ENCODE assay signal across 8 cellular contexts in the genomic region with DNA sequence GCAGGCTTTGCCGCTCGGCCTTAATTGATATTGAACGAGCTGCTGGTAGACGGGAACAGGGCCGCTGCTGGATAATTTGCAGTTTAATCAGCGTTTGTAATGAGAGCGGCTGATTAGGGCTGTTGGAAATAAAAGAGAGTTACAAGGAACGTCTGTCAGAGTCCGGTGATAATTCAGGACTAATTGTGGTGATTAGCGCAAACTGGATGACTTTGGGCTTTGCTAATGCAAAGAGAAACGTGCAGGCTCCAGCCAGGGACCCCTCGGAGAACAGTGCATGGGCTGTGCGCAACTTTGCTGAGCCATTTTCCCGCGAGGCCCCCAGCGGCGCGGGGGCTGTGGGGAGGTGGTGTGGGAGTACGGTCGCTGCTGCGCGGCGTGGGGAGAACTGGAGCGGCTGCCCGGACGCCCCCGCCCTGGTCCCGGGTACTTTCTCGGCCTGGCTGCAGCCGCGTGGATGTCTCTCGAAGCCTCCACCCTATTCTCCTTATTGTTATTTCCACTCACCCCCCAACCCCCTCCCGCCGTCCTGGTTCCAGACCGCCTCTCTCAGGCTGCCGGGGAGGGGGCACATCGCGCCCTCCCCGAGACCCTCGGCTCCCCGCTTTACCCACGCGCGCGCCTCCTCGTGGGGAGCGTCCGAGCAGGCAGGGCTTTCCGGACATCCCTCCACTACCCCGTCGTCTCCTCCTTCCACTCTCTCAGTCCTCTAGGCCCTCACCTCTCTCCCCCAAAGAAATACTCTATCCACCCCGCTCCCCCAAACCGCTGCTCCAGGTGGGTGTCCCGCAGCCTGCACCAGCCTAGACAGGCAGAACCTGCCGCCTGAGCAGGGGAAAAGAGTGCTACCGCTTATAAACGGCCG.
DNase-seq lines count a peak whose midpoint lies in the region; ATAC-seq and TF ChIP-seq lines count a peak whose summit lies in the region.

No MANE protein-coding gene starts in this region.

- H3K4me3 ChIP-seq in WERI-Rb-1 (ENCODE audit: low read depth, low read length) (no peak overlapping the region), psoas muscle (peak overlapping the region; percentile 54)

- H3K27me3 ChIP-seq in WERI-Rb-1 (ENCODE audit: insufficient read depth, low read depth, severe bottlenecking) (no peaks in the 10 kb centered on the region), psoas muscle (ENCODE audit: insufficient read depth in 3 of 3, low read length in 2 of 3) (peaks cover 0 to 9% (median 0%) of the 10 kb centered on the region in 3 donors)

- CTCF ChIA-PET in RWPE1 (lab: Yijun Ruan, JAX) = interaction anchor here (0.5 to 0.8 kb wide), 3 partner anchors 53 to 576 kb away, joined by 4 to 7 read pairs (median 5); no protein-coding TSS in a partner anchor

- peak; percentile 5 for DNase-seq in EL
- no peak for DNase-seq in WERI-Rb-1
- DNase-seq in head of caudate nucleus = peak in 31 of 42 donors; percentile 16 to 71 (median 36)
- peak in 1 of 2 donors; percentile 20 for DNase-seq in psoas muscle
- no peak for DNase-seq in stimulated activated CD4-positive, alpha-beta T cell treated with anti-CD3 and anti-CD28 coated beads, Interleukin-4, amount 100 ng/mL, for 4 hours
- DNase-seq in RWPE1 (ENCODE audit: low spot score) = no peak
- no peak for DNase-seq in NAMALWA (ENCODE audit: low spot score)

- TF ChIP-seq CTCF in WERI-Rb-1 (IDR thresholded peaks at IDR 0.05; ENCODE audit: low read depth, low read length) (no peak), psoas muscle (IDR thresholded peaks at IDR 0.05) (no peak), RWPE1 (conservative IDR thresholded peaks at IDR 0.05; ENCODE audit: low read depth) (no peak)

- ATAC-seq in psoas muscle = peak in 2 of 4 donors; percentile 19 to 68
- ATAC-seq in HG03135 (IDR thresholded peaks at IDR 0.05; ENCODE audit: unreplicated experiment) = no peak

- POLR2A ChIA-PET in RWPE1 (lab: Yijun Ruan, JAX; ENCODE audit: low non-redundant PET) = no interaction called here

- H3K36me3 ChIP-seq in WERI-Rb-1 (no peaks in the 10 kb centered on the region), psoas muscle (ENCODE audit: insufficient read depth in 1 of 2, low read depth in 1 of 2) (no peaks in the 10 kb centered on the region)

- intact Hi-C loops in head of caudate nucleus (cut with DNase I) = loop anchor here (10.0 kb wide), 1 partner anchor 200 kb away; no protein-coding TSS in a partner anchor
- intact Hi-C loops in psoas muscle (cut with DNase I) = no loop called here

- H3K27ac ChIP-seq in WERI-Rb-1 (peak overlapping the region; percentile 16), psoas muscle (no peak overlapping the region), RWPE1 (no peak overlapping the region)

- no peaks in the 10 kb centered on the region for H3K4me1 ChIP-seq in psoas muscle

- 13 to 16% (median 15%) methylated on average over 55 to 58 of the region's 58 CpGs for WGBS in psoas muscle, 3 donors

- H3K9me3 ChIP-seq in WERI-Rb-1 (ENCODE audit: severe bottlenecking) (no peaks in the 10 kb centered on the region), psoas muscle (no peaks in the 10 kb centered on the region)

Comparison
In these comparisons a context has a peak if more than half of its experiments do, and no peak if none do; other contexts are left out.
1. DNase-seq: peak in EL (single experiment) and head of caudate nucleus (31 of 42); none in WERI-Rb-1 (single experiment), stimulated activated CD4-positive, alpha-beta T cell treated with anti-CD3 and anti-CD28 coated beads, Interleukin-4, amount 100 ng/mL, for 4 hours (0 of 2), RWPE1 (single experiment) and NAMALWA (single experiment).